1 cellular context compared by ENCODE assay signal in genomic region chr2:42928692-42929576, GRCh38.
A peak's percentile ranks its signal among the peaks of the same experiment; 100 is the strongest.
TF ChIP-seq lines count a peak whose summit lies in the region.

No MANE protein-coding gene starts in this region.

TF ChIP-seq in HepG2, 621 proteins besides CTCF, POLR2A, EP300 and RAD21 (continued from another document and continues in another):
- TF ChIP-seq UBTF (CRISPR knock-in tag; IDR thresholded peaks at IDR 0.05) (peak; percentile 73), ARNT2 (CRISPR knock-in tag; IDR thresholded peaks at IDR 0.05; ENCODE audit: low read depth) (0 out of 2 replicates have a peak, but pooled peaks have one; percentile 24), ZNF549 (CRISPR knock-in tag; IDR thresholded peaks at IDR 0.05) (0 out of 2 replicates have a peak, but pooled peaks have one; percentile 51), SMAD9 (CRISPR knock-in tag; IDR thresholded peaks at IDR 0.05) (no peak), NFE2L2 (IDR thresholded peaks at IDR 0.05; ENCODE audit: low read length) (no peak), HMGA1 (CRISPR knock-in tag; conservative IDR thresholded peaks at IDR 0.05) (no peak; the same call in 1 of the 2 replicates), SNAPC2 (CRISPR knock-in tag; IDR thresholded peaks at IDR 0.05) (peak; percentile 78; the same call in 1 of the 2 replicates), ZNF143 (CRISPR knock-in tag; IDR thresholded peaks at IDR 0.05) (peak; percentile 21; the same call in 1 of the 2 replicates), ZNF235 (CRISPR knock-in tag; IDR thresholded peaks at IDR 0.05; ENCODE audit: borderline replicate concordance) (no peak), ZEB1 (IDR thresholded peaks at IDR 0.05; ENCODE audit: insufficient replicate concordance, low read depth) (no peak), ZNF891 (CRISPR knock-in tag; IDR thresholded peaks at IDR 0.05) (no peak), ZKSCAN1 (IDR thresholded peaks at IDR 0.05; ENCODE audit: low read length) (no peak), ZNF850 (CRISPR knock-in tag; conservative IDR thresholded peaks at IDR 0.05) (no peak), ZNF792 (CRISPR knock-in tag; IDR thresholded peaks at IDR 0.05) (0 out of 2 replicates have a peak, but pooled peaks have one; percentile 56), SP140L (CRISPR knock-in tag; IDR thresholded peaks at IDR 0.05; ENCODE audit: borderline replicate concordance) (no peak), ZNF441 (CRISPR knock-in tag; IDR thresholded peaks at IDR 0.05; ENCODE audit: borderline replicate concordance) (0 out of 2 replicates have a peak, but pooled peaks have one; percentile 16), ZBTB2 (CRISPR knock-in tag; IDR thresholded peaks at IDR 0.05; ENCODE audit: low read depth) (no peak), PAXIP1 (CRISPR knock-in tag; conservative IDR thresholded peaks at IDR 0.05) (peak; percentile 66), BHLHE40 (IDR thresholded peaks at IDR 0.05; ENCODE audit: low read length) (peak; percentile 83), PLSCR1 (CRISPR knock-in tag; IDR thresholded peaks at IDR 0.05; ENCODE audit: borderline replicate concordance) (no peak), ZNF432 (CRISPR knock-in tag; IDR thresholded peaks at IDR 0.05; ENCODE audit: borderline replicate concordance) (no peak), ZNF782 (CRISPR knock-in tag; IDR thresholded peaks at IDR 0.05; ENCODE audit: borderline replicate concordance) (peak; percentile 61; the same call in 1 of the 2 replicates), ZBTB38 (CRISPR knock-in tag; IDR thresholded peaks at IDR 0.05) (peak; percentile 80), HES4 (CRISPR knock-in tag; IDR thresholded peaks at IDR 0.05; ENCODE audit: borderline replicate concordance) (0 out of 2 replicates have a peak, but pooled peaks have one; percentile 61), TEAD3 (CRISPR knock-in tag; optimal IDR thresholded peaks at IDR 0.05; ENCODE audit: borderline replicate concordance) (peak; percentile 95), ZNF652 (CRISPR knock-in tag; IDR thresholded peaks at IDR 0.05; ENCODE audit: borderline replicate concordance, low read depth) (peak; percentile 21; the same call in 1 of the 2 replicates), ZBTB42 (CRISPR knock-in tag; IDR thresholded peaks at IDR 0.05) (no peak), GRHL1 (CRISPR knock-in tag; conservative IDR thresholded peaks at IDR 0.05) (no peak), HNF4A (CRISPR knock-in tag; IDR thresholded peaks at IDR 0.05) (peak; percentile 97), ZNF274 (CRISPR knock-in tag; IDR thresholded peaks at IDR 0.05) (no peak), CHD4 (IDR thresholded peaks at IDR 0.05; ENCODE audit: borderline replicate concordance, low read length) (no peak; the same call in 1 of the 2 replicates), KLF9 (CRISPR knock-in tag; IDR thresholded peaks at IDR 0.05; ENCODE audit: low read depth) (0 out of 2 replicates have a peak, but pooled peaks have one; percentile 40), ZFP82 (CRISPR knock-in tag; IDR thresholded peaks at IDR 0.05; ENCODE audit: borderline replicate concordance) (no peak), ZNF768 (CRISPR knock-in tag; IDR thresholded peaks at IDR 0.05) (peak; percentile 60), SIX1 (CRISPR knock-in tag; IDR thresholded peaks at IDR 0.05; ENCODE audit: borderline replicate concordance) (no peak), ZNF20 (CRISPR knock-in tag; IDR thresholded peaks at IDR 0.05) (no peak), ZNF772 (CRISPR knock-in tag; IDR thresholded peaks at IDR 0.05) (0 out of 2 replicates have a peak, but pooled peaks have one; percentile 15), ZNF451 (CRISPR knock-in tag; IDR thresholded peaks at IDR 0.05) (no peak), ELF3 (CRISPR knock-in tag; IDR thresholded peaks at IDR 0.05) (peak; percentile 67), ISX (CRISPR knock-in tag; conservative IDR thresholded peaks at IDR 0.05) (0 out of 2 replicates have a peak, but pooled peaks have one; percentile 59), YEATS2 (CRISPR knock-in tag; IDR thresholded peaks at IDR 0.05; ENCODE audit: borderline replicate concordance) (no peak), ADNP (CRISPR knock-in tag; IDR thresholded peaks at IDR 0.05) (no peak; the same call in 1 of the 2 replicates), ARID4A (CRISPR knock-in tag; IDR thresholded peaks at IDR 0.05; ENCODE audit: borderline replicate concordance) (peak; percentile 70), SP2 (CRISPR knock-in tag; IDR thresholded peaks at IDR 0.05) (no peak), ZNF225 (CRISPR knock-in tag; IDR thresholded peaks at IDR 0.05) (no peak), HOXD1 (CRISPR knock-in tag; IDR thresholded peaks at IDR 0.05) (0 out of 2 replicates have a peak, but pooled peaks have one; percentile 20), ZBTB25 (CRISPR knock-in tag; IDR thresholded peaks at IDR 0.05) (peak; percentile 57; the same call in 1 of the 2 replicates), FOXA1 (IDR thresholded peaks at IDR 0.05) (no peak), FOXA1 (CRISPR knock-in tag; IDR thresholded peaks at IDR 0.05) (peak; percentile 93), AKAP8 (CRISPR knock-in tag; IDR thresholded peaks at IDR 0.05) (no peak), NFKB2 (CRISPR knock-in tag; IDR thresholded peaks at IDR 0.05; ENCODE audit: borderline replicate concordance) (0 out of 2 replicates have a peak, but pooled peaks have one; percentile 82), KLF12 (CRISPR knock-in tag; IDR thresholded peaks at IDR 0.05; ENCODE audit: borderline replicate concordance) (peak; percentile 62; the same call in 1 of the 2 replicates), SRSF1 (optimal IDR thresholded peaks at IDR 0.05; ENCODE audit: low read depth, low read length) (no peak), NFYB (CRISPR knock-in tag; IDR thresholded peaks at IDR 0.05) (no peak), SMARCC2 (IDR thresholded peaks at IDR 0.05) (peak; percentile 30; the same call in 1 of the 2 replicates), ZNF343 (CRISPR knock-in tag; IDR thresholded peaks at IDR 0.05) (no peak), ZFAT (CRISPR knock-in tag; conservative IDR thresholded peaks at IDR 0.05) (no peak), ESRRA (CRISPR knock-in tag; IDR thresholded peaks at IDR 0.05; ENCODE audit: low read depth) (peak; percentile 97), NR3C1 (CRISPR knock-in tag; IDR thresholded peaks at IDR 0.05) (no peak), ZSCAN22 (CRISPR knock-in tag; IDR thresholded peaks at IDR 0.05) (0 out of 2 replicates have a peak, but pooled peaks have one; percentile 46), CAMTA2 (CRISPR knock-in tag; IDR thresholded peaks at IDR 0.05; ENCODE audit: borderline replicate concordance) (0 out of 2 replicates have a peak, but pooled peaks have one; percentile 76), SMAD3 (CRISPR knock-in tag; IDR thresholded peaks at IDR 0.05) (no peak)
